1 cellular context compared by ENCODE assay signal in genomic region chr2:168478206-168478605, GRCh38.
TF ChIP-seq lines count a peak whose summit lies in the region.

No MANE protein-coding gene starts in this region.

TF ChIP-seq in GM12878, 131 proteins besides CTCF, POLR2A, EP300 and RAD21:
- TF ChIP-seq ZBTB11 (CRISPR knock-in tag; IDR thresholded peaks at IDR 0.05) (no peak), MTA3 (IDR thresholded peaks at IDR 0.05; ENCODE audit: borderline replicate concordance, low read length) (no peak), MTA2 (IDR thresholded peaks at IDR 0.05; ENCODE audit: low read depth) (no peak), CUX1 (IDR thresholded peaks at IDR 0.05; ENCODE audit: insufficient replicate concordance, low read depth, low read length) (no peak), BCLAF1 (IDR thresholded peaks at IDR 0.05) (no peak), RAD51 (IDR thresholded peaks at IDR 0.05) (no peak), BRCA1 (IDR thresholded peaks at IDR 0.05; ENCODE audit: low read depth, low read length) (no peak), GABPA (IDR thresholded peaks at IDR 0.05; ENCODE audit: low read depth) (no peak), ASH2L (IDR thresholded peaks at IDR 0.05; ENCODE audit: borderline replicate concordance, low read depth) (no peak), MXI1 (IDR thresholded peaks at IDR 0.05; ENCODE audit: low read depth, low read length) (no peak), PKNOX1 (IDR thresholded peaks at IDR 0.05) (no peak), CHD2 (IDR thresholded peaks at IDR 0.05; ENCODE audit: borderline replicate concordance, low read depth, low read length) (no peak), CEBPB (IDR thresholded peaks at IDR 0.05; ENCODE audit: borderline replicate concordance in 1 of 2, low read depth in 2 of 2, low read length in 2 of 2) (no peak), RB1 (IDR thresholded peaks at IDR 0.05; ENCODE audit: borderline replicate concordance) (no peak), BCL11A (IDR thresholded peaks at IDR 0.05; ENCODE audit: low read depth, low read length) (no peak), SMC3 (IDR thresholded peaks at IDR 0.05; ENCODE audit: borderline replicate concordance, low read length) (no peak), EGR1 (IDR thresholded peaks at IDR 0.05; ENCODE audit: borderline replicate concordance in 1 of 2, low read depth in 2 of 2, low read length in 2 of 2) (no peak), TARDBP (IDR thresholded peaks at IDR 0.05; ENCODE audit: borderline replicate concordance) (no peak), IRF3 (IDR thresholded peaks at IDR 0.05) (no peak)
TF ChIP-seq in GM12878: peak in this region for 0.
